Comparison of ENCODE assay signal across 15 cellular contexts in the genomic region with DNA sequence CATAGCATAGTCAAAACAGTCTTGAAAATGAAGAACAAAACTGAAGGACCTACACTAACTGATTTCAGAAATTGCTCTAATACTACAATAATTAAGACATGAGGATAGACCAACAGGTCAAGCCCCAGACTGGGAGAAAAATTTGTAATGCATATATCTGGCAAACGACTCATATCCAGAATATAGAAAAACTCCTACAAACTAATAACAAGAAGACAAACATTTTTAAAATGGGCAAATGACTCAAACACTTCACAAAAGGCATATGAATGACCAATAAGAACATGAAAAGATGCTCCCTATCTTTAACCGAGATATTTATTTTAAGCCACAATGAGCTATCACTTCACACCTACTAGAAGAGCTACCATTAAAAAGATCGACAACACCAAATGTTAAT. TPM values are rescaled to one million over a fixed set of nuclear protein-coding genes. Genes with fewer than 3 reads are reported as not detected.
DNase-seq lines count a peak whose midpoint lies in the region; ATAC-seq and TF ChIP-seq lines count a peak whose summit lies in the region.
"Had no signal": no experiment of that assay in that cellular context is flagged by ENCODE, and none has a peak within 500 bp of the region (broad histone marks: within the 10 kb centered on the region; RNA-seq: fewer than 3 reads in every experiment).

No MANE protein-coding gene starts in this region.

- H3K27me3 Mint-ChIP-seq in activated naive CD8-positive, alpha-beta T cell treated with anti-CD3 and anti-CD28 coated beads, Interleukin-2, amount 50 U/mL, for 24 hours: no peaks in the 10 kb centered on the region
- H3K27me3 Mint-ChIP-seq in activated naive CD8-positive, alpha-beta T cell treated with anti-CD3 and anti-CD28 coated beads for 36 hours: no peaks in the 10 kb centered on the region
- no peaks in the 10 kb centered on the region for H3K27me3 Mint-ChIP-seq in WTC11 (ENCODE audit: low read depth)
- H3K27me3 Mint-ChIP-seq: activated naive CD8-positive, alpha-beta T cell treated with anti-CD3 and anti-CD28 coated beads, Interleukin-2, amount 10 ng/mL, durations not matched to agents 7 days and 5 days had no signal

- H3K9me3 Mint-ChIP-seq in activated naive CD8-positive, alpha-beta T cell treated with anti-CD3 and anti-CD28 coated beads, Interleukin-2, amount 50 U/mL, for 24 hours: no peaks in the 10 kb centered on the region
- H3K9me3 Mint-ChIP-seq in activated naive CD8-positive, alpha-beta T cell treated with anti-CD3 and anti-CD28 coated beads for 36 hours: no peaks in the 10 kb centered on the region
- H3K9me3 Mint-ChIP-seq in WTC11: no peaks in the 10 kb centered on the region
- H3K9me3 Mint-ChIP-seq: activated naive CD8-positive, alpha-beta T cell treated with anti-CD3 and anti-CD28 coated beads, Interleukin-2, amount 10 ng/mL, durations not matched to agents 7 days and 5 days had no signal

- DNase-seq in activated naive CD8-positive, alpha-beta T cell treated with anti-CD3 and anti-CD28 coated beads, Interleukin-2, amount 50 U/mL, for 24 hours: no peak
- no peak for DNase-seq in activated naive CD8-positive, alpha-beta T cell treated with anti-CD3 and anti-CD28 coated beads for 36 hours
- DNase-seq in spleen (no peak), WTC11 (ENCODE audit: low spot score) (no peak), HUDEP-2 (lab: John Stamatoyannopoulos, UW; ENCODE audit: unreplicated experiment in 76 of 76) (no peak)
- DNase-seq: activated naive CD8-positive, alpha-beta T cell treated with anti-CD3 and anti-CD28 coated beads, Interleukin-2, amount 10 ng/mL, durations not matched to agents 7 days and 5 days; colonic mucosa; esophagus squamous epithelium; lower lobe of right lung; NCI-H1048; upper lobe of left lung had no signal

- ATAC-seq in activated naive CD8-positive, alpha-beta T cell treated with anti-CD3 and anti-CD28 coated beads, Interleukin-2, amount 50 U/mL, for 24 hours: peak; percentile 33
- ATAC-seq in GM21717 (IDR thresholded peaks at IDR 0.05; ENCODE audit: unreplicated experiment): peak; percentile 63
- ATAC-seq in HG03159 (IDR thresholded peaks at IDR 0.05; ENCODE audit: unreplicated experiment): peak; percentile 47
- no peak for ATAC-seq in WTC11
- no peak for ATAC-seq in HG02970 (IDR thresholded peaks at IDR 0.05; ENCODE audit: low FRiP score, unreplicated experiment)
- ATAC-seq: lower lobe of right lung had no signal

- no peak overlapping the region for H3K4me3 ChIP-seq in spleen
- H3K4me3 ChIP-seq: colonic mucosa, esophagus squamous epithelium, lower lobe of right lung, smooth muscle cell, upper lobe of left lung had no signal

- no peak overlapping the region for H3K4me3 Mint-ChIP-seq in activated naive CD8-positive, alpha-beta T cell treated with anti-CD3 and anti-CD28 coated beads, Interleukin-2, amount 50 U/mL, for 24 hours
- no peak overlapping the region for H3K4me3 Mint-ChIP-seq in activated naive CD8-positive, alpha-beta T cell treated with anti-CD3 and anti-CD28 coated beads for 36 hours
- no peak overlapping the region for H3K4me3 Mint-ChIP-seq in WTC11
- H3K4me3 Mint-ChIP-seq: activated naive CD8-positive, alpha-beta T cell treated with anti-CD3 and anti-CD28 coated beads, Interleukin-2, amount 10 ng/mL, durations not matched to agents 7 days and 5 days had no signal

- 63 to 77% (median 67%) methylated on average over 3 of the region's 3 CpGs for WGBS in spleen, 5 donors

- TF ChIP-seq CTCF in spleen (IDR thresholded peaks at IDR 0.05 in 8 of 11, conservative IDR thresholded peaks at IDR 0.05 in 3 of 11): no peak
- no peak for TF ChIP-seq CTCF in WTC11 (IDR thresholded peaks at IDR 0.05)

- POLR2A ChIA-PET in WTC11 (lab: Charles Lee): no interaction called here

- peaks cover 2% of the 10 kb centered on the region for H3K36me3 Mint-ChIP-seq in activated naive CD8-positive, alpha-beta T cell treated with anti-CD3 and anti-CD28 coated beads, Interleukin-2, amount 50 U/mL, for 24 hours (ENCODE audit: low read depth)
- peaks cover 18% of the 10 kb centered on the region for H3K36me3 Mint-ChIP-seq in activated naive CD8-positive, alpha-beta T cell treated with anti-CD3 and anti-CD28 coated beads for 36 hours
- H3K36me3 Mint-ChIP-seq in WTC11: no peaks in the 10 kb centered on the region

- intact Hi-C loops in spleen (cut with DNase I; ENCODE audit: low total_unique reads): no loop called here

- H3K4me1 ChIP-seq in spleen: peaks cover 0 to 37% (median 8%) of the 10 kb centered on the region in 6 donors
- H3K4me1 ChIP-seq: colonic mucosa, lower lobe of right lung had no signal

- H3K27ac ChIP-seq in spleen: no peak overlapping the region
- H3K27ac ChIP-seq: colonic mucosa, esophagus squamous epithelium, lower lobe of right lung, upper lobe of left lung had no signal

- no peaks in the 10 kb centered on the region for H3K27me3 ChIP-seq in spleen (replicated peaks in 1 of 7)
- H3K27me3 ChIP-seq: colonic mucosa, esophagus squamous epithelium, upper lobe of left lung had no signal

- H3K27ac Mint-ChIP-seq in activated naive CD8-positive, alpha-beta T cell treated with anti-CD3 and anti-CD28 coated beads, Interleukin-2, amount 50 U/mL, for 24 hours: peak overlapping the region; percentile 46
- H3K27ac Mint-ChIP-seq in activated naive CD8-positive, alpha-beta T cell treated with anti-CD3 and anti-CD28 coated beads for 36 hours: no peak overlapping the region
- no peak overlapping the region for H3K27ac Mint-ChIP-seq in WTC11
- H3K27ac Mint-ChIP-seq: activated naive CD8-positive, alpha-beta T cell treated with anti-CD3 and anti-CD28 coated beads, Interleukin-2, amount 10 ng/mL, durations not matched to agents 7 days and 5 days had no signal

- no peaks in the 10 kb centered on the region for H3K36me3 ChIP-seq in spleen
- H3K36me3 ChIP-seq: colonic mucosa, esophagus squamous epithelium, lower lobe of right lung, upper lobe of left lung had no signal

- peaks cover 26% of the 10 kb centered on the region for H3K4me1 Mint-ChIP-seq in activated naive CD8-positive, alpha-beta T cell treated with anti-CD3 and anti-CD28 coated beads, Interleukin-2, amount 50 U/mL, for 24 hours
- peaks cover 26% of the 10 kb centered on the region for H3K4me1 Mint-ChIP-seq in activated naive CD8-positive, alpha-beta T cell treated with anti-CD3 and anti-CD28 coated beads for 36 hours
- 0 out of 2 replicates have a peak, but pooled peaks cover 2% of the 10 kb centered on the region for H3K4me1 Mint-ChIP-seq in WTC11

- H3K9me3 ChIP-seq in spleen: no peaks in the 10 kb centered on the region
- H3K9me3 ChIP-seq: colonic mucosa, esophagus squamous epithelium, lower lobe of right lung, upper lobe of left lung had no signal

- CTCF ChIA-PET in WTC11 (lab: Charles Lee): interaction anchor here (1.0 kb wide), 1 partner anchor 16 kb away, joined by 3 read pairs; no protein-coding TSS in a partner anchor

- TF ChIP-seq POLR2A in spleen (IDR thresholded peaks at IDR 0.05): no peak

TF ChIP-seq in WTC11, 78 proteins besides CTCF, POLR2A, EP300 and RAD21:
- no peak for TF ChIP-seq CREM (CRISPR knock-in tag; IDR thresholded peaks at IDR 0.05)
- no peak for TF ChIP-seq EMX1 (CRISPR knock-in tag; IDR thresholded peaks at IDR 0.05)
- no peak for TF ChIP-seq PRDM15 (CRISPR knock-in tag; IDR thresholded peaks at IDR 0.05)
- TF ChIP-seq SMAD3 (CRISPR knock-in tag; IDR thresholded peaks at IDR 0.05; ENCODE audit: borderline replicate concordance): no peak

RNA-seq across cellular contexts. Expression of gene TGFBRAP1, which starts 14.2 kb away (rescaled TPM):
- 10 to 100 TPM; 28.7 to 30.1 TPM for total RNA-seq in activated naive CD8-positive, alpha-beta T cell treated with anti-CD3 and anti-CD28 coated beads for 36 hours
- 10 to 100 TPM; 19.2 to 32.7 (median 24.0) TPM for total RNA-seq in spleen
- polyA plus RNA-seq in spleen: 1 to 10 TPM; 4.6 to 7.1 (median 4.7) TPM
- 15.8 to 16.3 TPM (median 16.3 TPM) in 3 replicates for total RNA-seq in WTC11 (2021)

RNA-seq across cellular contexts. Expression of gene C2orf49, which starts 22.0 kb away (rescaled TPM):
- total RNA-seq in activated naive CD8-positive, alpha-beta T cell treated with anti-CD3 and anti-CD28 coated beads for 36 hours: 10 to 100 TPM; 19.0 to 22.4 TPM
- 10 to 100 TPM; 13.7 to 33.7 (median 18.3) TPM for total RNA-seq in spleen
- polyA plus RNA-seq in spleen: 1 to 10 TPM; 4.3 to 6.7 (median 6.4) TPM
- 15.9 to 17.2 TPM (median 16.6 TPM) in 3 replicates for total RNA-seq in WTC11 (2021)

Comparison
In these comparisons a context has a peak if more than half of its experiments do, and no peak if none do; other contexts are left out.
1. ATAC-seq: peak in activated naive CD8-positive, alpha-beta T cell treated with anti-CD3 and anti-CD28 coated beads, Interleukin-2, amount 50 U/mL, for 24 hours (single experiment), GM21717 (single experiment) and HG03159 (single experiment); none in WTC11 (single experiment) and HG02970 (single experiment).